Comparison of ENCODE assay signal across 17 cellular contexts in genomic region chr11:104594228-104594958, GRCh38.
DNase-seq lines count a peak whose midpoint lies in the region; ATAC-seq and FAIRE-seq lines count a peak whose summit lies in the region.
"Had no signal": no experiment of that assay in that cellular context is flagged by ENCODE, and none has a peak within 500 bp of the region (broad histone marks: within the 10 kb centered on the region; RNA-seq: fewer than 3 reads in every experiment).

No MANE protein-coding gene starts in this region.

- FAIRE-seq in RCC 7860 (lab: Jason Lieb, UNC), result no peak
- FAIRE-seq: GM12878, islet of Langerhans had no signal

- DNase-seq in CD1c-positive myeloid dendritic cell (ENCODE audit: extremely low spot score) (peak; percentile 55), ELR (ENCODE audit: low read depth) (peak; percentile 40), RCC 7860 (ENCODE audit: low spot score) (peak; percentile 47), NCI-H510A treated with DMSO at 0.1 percent for 48 hours (lab: John Stamatoyannopoulos, UW) (no peak)
- DNase-seq in stimulated activated CD4-positive, alpha-beta T cell treated with anti-CD3 and anti-CD28 coated beads, Interleukin-15, amount 100 ng/mL, for 24 hours, result no peak
- DNase-seq: activated B cell treated with CpG ODN at 0.5 μM for 24 hours; GDM1; GOT3; heart right ventricle; naive thymus-derived CD4-positive, alpha-beta T cell; NCI-H1417 treated with DMSO at 0.1 percent for 48 hours; NCI-H82; thyroid gland had no signal

- ATAC-seq in esophagus mucosa, result peak; percentile 35
- ATAC-seq in HG03520 (IDR thresholded peaks at IDR 0.05; ENCODE audit: unreplicated experiment), result no peak
- ATAC-seq: GM12878; heart right ventricle; naive thymus-derived CD4-positive, alpha-beta T cell had no signal

Comparison
In these comparisons a context has a peak if more than half of its experiments do, and no peak if none do; other contexts are left out.
1. DNase-seq: peak in CD1c-positive myeloid dendritic cell (single experiment), ELR (single experiment) and RCC 7860 (single experiment); none in NCI-H510A treated with DMSO at 0.1 percent for 48 hours (single experiment) and stimulated activated CD4-positive, alpha-beta T cell treated with anti-CD3 and anti-CD28 coated beads, Interleukin-15, amount 100 ng/mL, for 24 hours (single experiment).